Comparison of ENCODE assay signal across 8 cellular contexts in the genomic region with DNA sequence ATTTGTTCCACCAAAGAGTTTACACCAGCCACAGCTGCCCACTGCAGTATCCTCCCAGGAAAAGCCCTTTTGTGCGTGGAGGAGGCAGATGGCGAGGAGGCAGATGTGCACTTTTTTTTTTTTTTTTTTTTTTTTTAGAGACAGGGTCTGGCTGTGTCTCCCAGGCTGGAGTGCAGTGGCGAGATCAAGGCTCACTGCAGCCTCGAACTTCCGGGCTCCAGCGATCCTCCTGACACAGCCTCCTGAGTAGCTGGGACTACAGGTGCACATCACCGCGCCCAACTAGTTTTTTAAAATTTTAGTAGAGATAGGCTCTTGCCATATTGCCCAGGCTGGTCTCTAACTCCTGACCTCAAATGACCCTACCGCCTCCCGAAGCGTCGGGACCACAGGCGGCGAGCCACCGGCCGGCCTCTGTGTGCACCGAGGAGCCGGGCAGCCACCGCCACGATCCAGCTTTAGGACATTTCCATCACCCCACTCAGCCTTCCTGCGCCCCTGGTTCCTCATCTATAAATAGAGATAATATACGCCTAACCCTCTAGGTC. TPM values are rescaled to one million over a fixed set of nuclear protein-coding genes. Genes with fewer than 3 reads are reported as not detected.
DNase-seq lines count a peak whose midpoint lies in the region; ATAC-seq, FAIRE-seq and TF ChIP-seq lines count a peak whose summit lies in the region.

No MANE protein-coding gene starts in this region.

- peaks cover 10 to 38% (median 28%) of the 10 kb centered on the region in 11 experiments; a peak in 17 of 22 replicates for H4K20me1 ChIP-seq in BLaER1 treated with 17β-estradiol and CSF1 and Interleukin-3, amounts not matched to agents 10 nM and 100 nM

- peak overlapping the region; percentile 84 to 92 (median 90) for H3K4me2 ChIP-seq in BLaER1 treated with 17β-estradiol and CSF1 and Interleukin-3, amounts not matched to agents 10 nM and 100 nM

- peaks cover 15 to 36% (median 28%) of the 10 kb centered on the region in 10 experiments for H3K4me1 ChIP-seq in BLaER1 treated with 17β-estradiol and CSF1 and Interleukin-3, amounts not matched to agents 10 nM and 100 nM
- peaks cover 5% of the 10 kb centered on the region for H3K4me1 ChIP-seq in HUES48 (ENCODE audit: control insufficient read depth, insufficient read depth, low read length)
- H3K4me1 ChIP-seq in mucosa of stomach (ENCODE audit: control insufficient read depth, insufficient read depth, low read length) = peaks cover 6% of the 10 kb centered on the region

- no peak for DNase-seq in cardiac fibroblast (ENCODE audit: low read depth in 2 of 2)
- DNase-seq in NCI-H446 treated with DMSO at 0.1 percent for 48 hours (lab: John Stamatoyannopoulos, UW) = no peak
- no peak for DNase-seq in frontal cortex (ENCODE audit: low spot score in 2 of 2)
- no peak for DNase-seq in NCI-H1436 (lab: John Stamatoyannopoulos, UW)

- H3K27me3 ChIP-seq in BLaER1 treated with 17β-estradiol and CSF1 and Interleukin-3, amounts not matched to agents 10 nM and 100 nM = no peaks in the 10 kb centered on the region
- peaks cover 10% of the 10 kb centered on the region; the same call in 1 of the 2 replicates for H3K27me3 ChIP-seq in HUES48 (ENCODE audit: control insufficient read depth, insufficient read depth, low read length)
- no peaks in the 10 kb centered on the region for H3K27me3 ChIP-seq in mucosa of stomach (ENCODE audit: control insufficient read depth, insufficient read depth, low read length)

- peaks cover 26 to 34% (median 32%) of the 10 kb centered on the region in 11 experiments for H3K36me3 ChIP-seq in BLaER1 treated with 17β-estradiol and CSF1 and Interleukin-3, amounts not matched to agents 10 nM and 100 nM
- peaks cover 30% of the 10 kb centered on the region for H3K36me3 ChIP-seq in HUES48 (ENCODE audit: control insufficient read depth, insufficient read depth, low read length)
- no peaks in the 10 kb centered on the region for H3K36me3 ChIP-seq in mucosa of stomach (ENCODE audit: control insufficient read depth, insufficient read depth, low read length)

- peak overlapping the region; percentile 77 to 88 (median 82) for H3K4me3 ChIP-seq in BLaER1 treated with 17β-estradiol and CSF1 and Interleukin-3, amounts not matched to agents 10 nM and 100 nM
- H3K4me3 ChIP-seq in HUES48 (ENCODE audit: low read depth, low read length) = peak overlapping the region; percentile 94
- peak overlapping the region; percentile 55 to 62 for H3K4me3 ChIP-seq in cardiac fibroblast (replicated peaks in 1 of 2; ENCODE audit: low read depth in 2 of 2, low read length in 2 of 2)
- H3K4me3 ChIP-seq in mucosa of stomach (ENCODE audit: low read length) = no peak overlapping the region

- peak overlapping the region in 5 of 11 experiments; percentile 15 to 91 (median 46); a peak in 6 of 22 replicates for H3K27ac ChIP-seq in BLaER1 treated with 17β-estradiol and CSF1 and Interleukin-3, amounts not matched to agents 10 nM and 100 nM
- no peak overlapping the region for H3K27ac ChIP-seq in HUES48 (ENCODE audit: low read depth, low read length)

- H3K9me3 ChIP-seq in BLaER1 treated with 17β-estradiol and CSF1 and Interleukin-3, amounts not matched to agents 10 nM and 100 nM (replicated peaks in 1 of 11) = no peaks in the 10 kb centered on the region
- H3K9me3 ChIP-seq in HUES48 (ENCODE audit: control insufficient read depth, insufficient read depth, low read length) = no peaks in the 10 kb centered on the region
- no peaks in the 10 kb centered on the region for H3K9me3 ChIP-seq in mucosa of stomach (ENCODE audit: control insufficient read depth, low read length)

- TF ChIP-seq CTCF in cardiac fibroblast (IDR thresholded peaks at IDR 0.05; ENCODE audit: low read depth, low read length) = no peak

- ATAC-seq in GM21367 (IDR thresholded peaks at IDR 0.05; ENCODE audit: unreplicated experiment) = peak; percentile 17

- FAIRE-seq in frontal cortex (lab: Jason Lieb, UNC) = no peak

- peak overlapping the region; percentile 66 to 95 (median 92); a peak in 20 of 22 replicates for H3K9ac ChIP-seq in BLaER1 treated with 17β-estradiol and CSF1 and Interleukin-3, amounts not matched to agents 10 nM and 100 nM
- H3K9ac ChIP-seq in HUES48 (ENCODE audit: low read depth, low read length) (no peak overlapping the region), mucosa of stomach (ENCODE audit: low read length) (peak overlapping the region; percentile 52)

RNA-seq across cellular contexts. Expression of gene PDCD5, which starts 0.6 kb away (rescaled TPM):
- total RNA-seq in frontal cortex = 42.4 TPM
